Comparison of ENCODE assay signal across 21 cellular contexts in the genomic region with DNA sequence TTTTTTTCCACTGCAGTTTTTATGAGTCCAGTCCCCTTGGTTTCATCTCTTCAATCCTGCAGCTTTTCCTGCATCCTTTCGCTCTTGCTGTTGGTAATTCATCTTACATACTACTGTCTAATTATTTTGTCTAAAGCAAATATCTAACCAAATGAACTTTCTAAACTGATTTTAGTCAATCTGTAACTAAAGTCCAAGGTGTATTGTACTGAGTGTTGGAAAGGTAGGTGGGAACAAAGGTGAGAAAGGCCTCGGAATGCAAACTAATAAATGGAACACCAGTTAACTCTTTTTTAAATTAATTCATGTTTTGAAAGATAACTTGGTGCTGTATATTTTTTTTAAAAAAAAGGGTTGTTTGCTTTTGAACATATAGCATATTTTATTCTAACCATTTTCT.
"Had no signal": no experiment of that assay in that cellular context is flagged by ENCODE, and none has a peak within 500 bp of the region (broad histone marks: within the 10 kb centered on the region; RNA-seq: fewer than 3 reads in every experiment).

No MANE protein-coding gene starts in this region.

- H3K4me1 ChIP-seq: psoas muscle, suprapubic skin, upper lobe of right lung, uterus had no signal

- H3K36me3 Mint-ChIP-seq: mesothelial cell of epicardium; naive thymus-derived CD4-positive, alpha-beta T cell had no signal

- DNase-seq: dorsolateral prefrontal cortex; effector CD4-positive, alpha-beta T cell; left ventricle myocardium superior; mesenchymal stem cell; naive thymus-derived CD4-positive, alpha-beta T cell; nephron progenitor cell; nucleus accumbens; psoas muscle; right cardiac atrium; stimulated activated CD4-positive, alpha-beta T cell treated with anti-CD3 and anti-CD28 coated beads, Interleukin-1b, Interleukin-23, amount 100 ng/mL, for 48 hours; stimulated activated CD4-positive, alpha-beta T cell treated with anti-CD3 and anti-CD28 coated beads, Interleukin-4, amount 100 ng/mL, for 1 hour; stimulated activated CD8-positive, alpha-beta memory T cell treated with anti-CD3 and anti-CD28 coated beads, Interleukin-4, amount 100 ng/mL, for 48 hours; stimulated activated naive CD4-positive, alpha-beta T cell; stimulated activated naive CD8-positive, alpha-beta T cell treated with anti-CD3 and anti-CD28 coated beads, Interleukin-15, amount 100 ng/mL, for 72 hours; transverse colon; upper lobe of right lung; uterus had no signal

- H3K27ac Mint-ChIP-seq: mesothelial cell of epicardium; naive thymus-derived CD4-positive, alpha-beta T cell; nephron progenitor cell; stimulated activated naive CD8-positive, alpha-beta T cell treated with anti-CD3 and anti-CD28 coated beads, Interleukin-15, amount 100 ng/mL, for 72 hours had no signal

- H3K27ac ChIP-seq: dorsolateral prefrontal cortex, psoas muscle, skin epidermis, suprapubic skin, transverse colon, upper lobe of right lung, uterus had no signal

- H3K27me3 ChIP-seq: suprapubic skin, transverse colon, upper lobe of right lung, uterus had no signal

- H3K4me3 Mint-ChIP-seq: mesothelial cell of epicardium; naive thymus-derived CD4-positive, alpha-beta T cell; nephron progenitor cell; stimulated activated naive CD8-positive, alpha-beta T cell treated with anti-CD3 and anti-CD28 coated beads, Interleukin-15, amount 100 ng/mL, for 72 hours had no signal

- H3K9me3 ChIP-seq: psoas muscle, suprapubic skin, transverse colon, upper lobe of right lung, uterus had no signal

- H3K4me3 ChIP-seq: dorsolateral prefrontal cortex, lung, psoas muscle, skin epidermis, suprapubic skin, transverse colon, upper lobe of right lung, uterus had no signal

- H3K27me3 Mint-ChIP-seq: naive thymus-derived CD4-positive, alpha-beta T cell; stimulated activated naive CD8-positive, alpha-beta T cell treated with anti-CD3 and anti-CD28 coated beads, Interleukin-15, amount 100 ng/mL, for 72 hours had no signal

- ATAC-seq: left ventricle myocardium superior; naive thymus-derived CD4-positive, alpha-beta T cell; psoas muscle; right cardiac atrium; stimulated activated naive CD8-positive, alpha-beta T cell treated with anti-CD3 and anti-CD28 coated beads, Interleukin-15, amount 100 ng/mL, for 72 hours; upper lobe of right lung had no signal

- H3K4me1 Mint-ChIP-seq: mesothelial cell of epicardium; naive thymus-derived CD4-positive, alpha-beta T cell; nephron progenitor cell; stimulated activated naive CD8-positive, alpha-beta T cell treated with anti-CD3 and anti-CD28 coated beads, Interleukin-15, amount 100 ng/mL, for 72 hours had no signal

- H3K36me3 ChIP-seq: suprapubic skin, transverse colon, upper lobe of right lung, uterus had no signal

- H3K9me3 Mint-ChIP-seq: stimulated activated naive CD8-positive, alpha-beta T cell treated with anti-CD3 and anti-CD28 coated beads, Interleukin-15, amount 100 ng/mL, for 72 hours had no signal
